22 cellular contexts compared by ENCODE assay signal in the genomic region with DNA sequence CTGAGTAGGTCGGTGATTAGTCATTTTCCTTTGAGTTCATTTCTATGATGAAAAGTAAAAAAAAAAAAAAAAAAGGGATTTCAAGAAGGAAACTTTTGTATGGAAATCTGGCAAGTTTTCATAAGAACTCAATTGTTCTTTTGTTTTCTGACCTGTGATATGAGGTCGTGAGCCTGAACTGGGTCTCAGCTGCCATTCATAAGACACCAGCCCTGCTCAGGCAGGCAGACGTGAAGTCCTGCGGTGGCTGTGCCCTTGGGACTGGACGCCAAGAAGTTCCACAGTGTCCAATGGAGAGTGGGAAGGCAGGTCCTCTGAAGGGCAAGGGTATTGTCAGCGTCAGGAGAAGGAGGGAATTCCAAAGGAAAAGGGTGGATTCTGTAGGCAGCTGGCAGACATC.
DNase-seq lines count a peak whose midpoint lies in the region; ATAC-seq and TF ChIP-seq lines count a peak whose summit lies in the region.
"Had no signal": no experiment of that assay in that cellular context is flagged by ENCODE, and none has a peak within 500 bp of the region (broad histone marks: within the 10 kb centered on the region; RNA-seq: fewer than 3 reads in every experiment).

No MANE protein-coding gene starts in this region.

- no peaks in the 10 kb centered on the region for H3K27me3 ChIP-seq in CD4-positive, CD25-positive, alpha-beta regulatory T cell (ENCODE audit: control insufficient read depth, insufficient read depth, low read length)
- H3K27me3 ChIP-seq in A673 (replicated peaks; ENCODE audit: insufficient read depth, low read depth, low read length, poor library complexity) (no peaks in the 10 kb centered on the region), uterus (no peaks in the 10 kb centered on the region)

- DNase-seq in activated CD4-positive, alpha-beta T cell treated with anti-CD3 and anti-CD28 coated beads for 36 hours, result no peak
- no peak for DNase-seq in activated CD4-positive, alpha-beta T cell treated with anti-CD3 and anti-CD28 coated beads for 1 hour
- DNase-seq in CD4-positive, CD25-positive, alpha-beta regulatory T cell, result no peak
- DNase-seq in activated T-helper 1 cell treated with anti-CD3 and anti-CD28 coated beads, Interleukin-12 subunit alpha, Interleukin-12 subunit beta, Interleukin-2, Interleukin-4 antibody, amounts not matched to agents 30 ng/mL and 10 ng/mL and 1 ng/mL, durations not matched to agents 14 hours and 24 hours and 36 hours (ENCODE audit: low spot score), result no peak
- DNase-seq in naive thymus-derived CD8-positive, alpha-beta T cell, result no peak
- no peak for DNase-seq in A673 (ENCODE audit: low spot score)
- DNase-seq in NCI-H524 treated with DMSO at 0.1 percent for 48 hours (lab: John Stamatoyannopoulos, UW), result no peak
- no peak for DNase-seq in uterus
- DNase-seq: 8988T; activated B cell treated with CpG ODN at 0.5 μM for 24 hours; activated effector memory CD4-positive, alpha-beta T cell treated with anti-CD3 and anti-CD28 coated beads, Interleukin-2, amount 50 U/mL, for 16 hours; AML-193; aorta; Caco-2; central memory CD4-positive, alpha-beta T cell; NCI-H510A treated with DMSO at 0.1 percent for 48 hours; nephron progenitor cell; posterior cingulate gyrus; stimulated activated CD4-positive, alpha-beta T cell treated with anti-CD3 and anti-CD28 coated beads, Interleukin-1b, Interleukin-23, amount 100 ng/mL, for 48 hours; T-helper 9 cell had no signal

- H3K36me3 ChIP-seq in CD4-positive, CD25-positive, alpha-beta regulatory T cell (ENCODE audit: control insufficient read depth, insufficient read depth, low read length), result no peaks in the 10 kb centered on the region
- H3K36me3 ChIP-seq in A673 (ENCODE audit: insufficient read depth, low read length, poor library complexity, severe bottlenecking), result no peaks in the 10 kb centered on the region
- no peaks in the 10 kb centered on the region for H3K36me3 ChIP-seq in uterus

- no peak for ATAC-seq in activated CD4-positive, alpha-beta T cell treated with anti-CD3 and anti-CD28 coated beads for 36 hours
- no peak for ATAC-seq in CD4-positive, CD25-positive, alpha-beta regulatory T cell (ENCODE audit: low read depth in 2 of 2)
- no peak for ATAC-seq in naive thymus-derived CD8-positive, alpha-beta T cell
- ATAC-seq: K562 had no signal

- intact Hi-C loops in activated CD4-positive, alpha-beta T cell treated with anti-CD3 and anti-CD28 coated beads for 36 hours (cut with DNase I, micrococcal nuclease), result loop anchor here in 1 of 2 experiments (5.0 kb wide), 1 partner anchor 56 kb away; no protein-coding TSS in a partner anchor
- intact Hi-C loops in activated T-helper 1 cell treated with anti-CD3 and anti-CD28 coated beads, Interleukin-12 subunit alpha, Interleukin-12 subunit beta, Interleukin-2, Interleukin-4 antibody, amounts not matched to agents 30 ng/mL and 10 ng/mL and 1 ng/mL, durations not matched to agents 14 hours and 24 hours and 36 hours (cut with micrococcal nuclease), result no loop called here
- intact Hi-C loops in A673 (cut with micrococcal nuclease; ENCODE audit: unreplicated experiment), result no loop called here
- intact Hi-C loops in uterus (cut with DNase I; ENCODE audit: low total_unique reads), result no loop called here

- no peaks in the 10 kb centered on the region for H3K36me3 Mint-ChIP-seq in activated CD4-positive, alpha-beta T cell treated with anti-CD3 and anti-CD28 coated beads for 36 hours (ENCODE audit: low read depth)
- no peaks in the 10 kb centered on the region for H3K36me3 Mint-ChIP-seq in CD4-positive, CD25-positive, alpha-beta regulatory T cell
- H3K36me3 Mint-ChIP-seq in activated T-helper 1 cell treated with anti-CD3 and anti-CD28 coated beads, Interleukin-12 subunit alpha, Interleukin-12 subunit beta, Interleukin-2, Interleukin-4 antibody, amounts not matched to agents 30 ng/mL and 10 ng/mL and 1 ng/mL, durations not matched to agents 14 hours and 24 hours and 36 hours (ENCODE audit: low read depth), result peaks cover 8% of the 10 kb centered on the region
- H3K36me3 Mint-ChIP-seq in naive thymus-derived CD8-positive, alpha-beta T cell, result no peaks in the 10 kb centered on the region

- H3K4me3 ChIP-seq in CD4-positive, CD25-positive, alpha-beta regulatory T cell (ENCODE audit: low read depth, low read length), result no peak overlapping the region
- no peak overlapping the region for H3K4me3 ChIP-seq in A673 (ENCODE audit: low read depth, low read length, poor library complexity, severe bottlenecking)
- no peak overlapping the region for H3K4me3 ChIP-seq in uterus
- H3K4me3 ChIP-seq: K562, SK-N-MC had no signal

- no peaks in the 10 kb centered on the region for H3K27me3 Mint-ChIP-seq in activated CD4-positive, alpha-beta T cell treated with anti-CD3 and anti-CD28 coated beads for 36 hours
- H3K27me3 Mint-ChIP-seq in CD4-positive, CD25-positive, alpha-beta regulatory T cell, result peaks cover 4% of the 10 kb centered on the region
- H3K27me3 Mint-ChIP-seq in activated T-helper 1 cell treated with anti-CD3 and anti-CD28 coated beads, Interleukin-12 subunit alpha, Interleukin-12 subunit beta, Interleukin-2, Interleukin-4 antibody, amounts not matched to agents 30 ng/mL and 10 ng/mL and 1 ng/mL, durations not matched to agents 14 hours and 24 hours and 36 hours (ENCODE audit: insufficient read depth), result no peaks in the 10 kb centered on the region
- H3K27me3 Mint-ChIP-seq in naive thymus-derived CD8-positive, alpha-beta T cell, result no peaks in the 10 kb centered on the region
- H3K27me3 Mint-ChIP-seq: activated B cell treated with CpG ODN at 0.5 μM for 24 hours had no signal

- H3K4me3 Mint-ChIP-seq in activated CD4-positive, alpha-beta T cell treated with anti-CD3 and anti-CD28 coated beads for 36 hours, result no peak overlapping the region
- peak overlapping the region in 1 of 4 donors; percentile 80 for H3K4me3 Mint-ChIP-seq in CD4-positive, CD25-positive, alpha-beta regulatory T cell
- no peak overlapping the region for H3K4me3 Mint-ChIP-seq in activated T-helper 1 cell treated with anti-CD3 and anti-CD28 coated beads, Interleukin-12 subunit alpha, Interleukin-12 subunit beta, Interleukin-2, Interleukin-4 antibody, amounts not matched to agents 30 ng/mL and 10 ng/mL and 1 ng/mL, durations not matched to agents 14 hours and 24 hours and 36 hours
- peak overlapping the region in 8 of 10 donors; percentile 36 to 62 (median 52) for H3K4me3 Mint-ChIP-seq in naive thymus-derived CD8-positive, alpha-beta T cell
- H3K4me3 Mint-ChIP-seq: activated B cell treated with CpG ODN at 0.5 μM for 24 hours, nephron progenitor cell had no signal

- TF ChIP-seq CTCF in A673 (conservative IDR thresholded peaks at IDR 0.05; ENCODE audit: low read depth, low read length) (no peak), uterus (IDR thresholded peaks at IDR 0.05) (no peak)

- no TSS peak for BruUV-seq in A673 (replicated peaks; lab: Mats Ljungman, UMichigan)

- POLR2A ChIA-PET in activated CD4-positive, alpha-beta T cell treated with anti-CD3 and anti-CD28 coated beads for 36 hours (lab: Charles Lee), result no interaction called here
- POLR2A ChIA-PET in naive thymus-derived CD8-positive, alpha-beta T cell (lab: Charles Lee), result interaction anchor here (0.6 to 2.7 kb wide), 15 partner anchors 9 to 232 kb away, joined by 3 to 18 read pairs (median 5); no protein-coding TSS in a partner anchor
- POLR2A ChIA-PET in A673 (lab: Charles Lee; ENCODE audit: low non-redundant PET), result no interaction called here

- H3K9me3 Mint-ChIP-seq in activated CD4-positive, alpha-beta T cell treated with anti-CD3 and anti-CD28 coated beads for 36 hours (ENCODE audit: low read depth), result no peaks in the 10 kb centered on the region
- no peaks in the 10 kb centered on the region for H3K9me3 Mint-ChIP-seq in CD4-positive, CD25-positive, alpha-beta regulatory T cell
- H3K9me3 Mint-ChIP-seq in activated T-helper 1 cell treated with anti-CD3 and anti-CD28 coated beads, Interleukin-12 subunit alpha, Interleukin-12 subunit beta, Interleukin-2, Interleukin-4 antibody, amounts not matched to agents 30 ng/mL and 10 ng/mL and 1 ng/mL, durations not matched to agents 14 hours and 24 hours and 36 hours, result peaks cover 5% of the 10 kb centered on the region
- H3K9me3 Mint-ChIP-seq in naive thymus-derived CD8-positive, alpha-beta T cell, result peaks cover 0 to 2% (median 0%) of the 10 kb centered on the region in 9 donors

- peak overlapping the region; percentile 38 for H3K27ac Mint-ChIP-seq in activated CD4-positive, alpha-beta T cell treated with anti-CD3 and anti-CD28 coated beads for 36 hours
- H3K27ac Mint-ChIP-seq in CD4-positive, CD25-positive, alpha-beta regulatory T cell, result peak overlapping the region; percentile 43 to 86 (median 80)
- H3K27ac Mint-ChIP-seq in activated T-helper 1 cell treated with anti-CD3 and anti-CD28 coated beads, Interleukin-12 subunit alpha, Interleukin-12 subunit beta, Interleukin-2, Interleukin-4 antibody, amounts not matched to agents 30 ng/mL and 10 ng/mL and 1 ng/mL, durations not matched to agents 14 hours and 24 hours and 36 hours, result peak overlapping the region; percentile 29
- peak overlapping the region in 9 of 10 donors; percentile 20 to 96 (median 93) for H3K27ac Mint-ChIP-seq in naive thymus-derived CD8-positive, alpha-beta T cell
- H3K27ac Mint-ChIP-seq: activated B cell treated with CpG ODN at 0.5 μM for 24 hours, nephron progenitor cell had no signal

- H3K9me3 ChIP-seq in CD4-positive, CD25-positive, alpha-beta regulatory T cell (ENCODE audit: control insufficient read depth in 2 of 2, low read length in 2 of 2), result no peaks in the 10 kb centered on the region
- H3K9me3 ChIP-seq in A673 (ENCODE audit: low read depth, low read length, poor library complexity, severe bottlenecking) (peaks cover 1% of the 10 kb centered on the region), uterus (no peaks in the 10 kb centered on the region)

- TF ChIP-seq POLR2A in uterus (IDR thresholded peaks at IDR 0.05), result no peak

- H3K4me1 Mint-ChIP-seq in activated CD4-positive, alpha-beta T cell treated with anti-CD3 and anti-CD28 coated beads for 36 hours, result peaks cover 60% of the 10 kb centered on the region
- peaks cover 14 to 67% (median 53%) of the 10 kb centered on the region in 4 donors for H3K4me1 Mint-ChIP-seq in CD4-positive, CD25-positive, alpha-beta regulatory T cell
- H3K4me1 Mint-ChIP-seq in activated T-helper 1 cell treated with anti-CD3 and anti-CD28 coated beads, Interleukin-12 subunit alpha, Interleukin-12 subunit beta, Interleukin-2, Interleukin-4 antibody, amounts not matched to agents 30 ng/mL and 10 ng/mL and 1 ng/mL, durations not matched to agents 14 hours and 24 hours and 36 hours (ENCODE audit: low read depth), result peaks cover 44% of the 10 kb centered on the region
- H3K4me1 Mint-ChIP-seq in naive thymus-derived CD8-positive, alpha-beta T cell, result peaks cover 39 to 78% (median 69%) of the 10 kb centered on the region in 4 donors
- H3K4me1 Mint-ChIP-seq: activated B cell treated with CpG ODN at 0.5 μM for 24 hours had no signal

- H3K27ac ChIP-seq in CD4-positive, CD25-positive, alpha-beta regulatory T cell (ENCODE audit: insufficient read depth, low read length, poor library complexity, severe bottlenecking), result peak overlapping the region; percentile 49
- no peak overlapping the region for H3K27ac ChIP-seq in A673 (ENCODE audit: low read depth, low read length, poor library complexity, severe bottlenecking)
- H3K27ac ChIP-seq in uterus, result no peak overlapping the region
- H3K27ac ChIP-seq: SK-N-MC had no signal

- peaks cover 54% of the 10 kb centered on the region for H3K4me1 ChIP-seq in CD4-positive, CD25-positive, alpha-beta regulatory T cell (ENCODE audit: control insufficient read depth, insufficient read depth, low read length, poor library complexity, severe bottlenecking)
- H3K4me1 ChIP-seq in A673 (ENCODE audit: insufficient read depth, low read length, poor library complexity, severe bottlenecking) (no peaks in the 10 kb centered on the region), uterus (no peaks in the 10 kb centered on the region)
- H3K4me1 ChIP-seq: Caco-2 had no signal

- CTCF ChIA-PET in activated CD4-positive, alpha-beta T cell treated with anti-CD3 and anti-CD28 coated beads for 36 hours (lab: Charles Lee), result interaction anchor here (0.5 to 0.6 kb wide), 2 partner anchors 11 to 390 kb away, joined by 3 read pairs; no protein-coding TSS in a partner anchor
- CTCF ChIA-PET in A673 (lab: Charles Lee), result no interaction called here

Comparison
In these comparisons a context has a peak if more than half of its experiments do, and no peak if none do; other contexts are left out.
1. H3K27ac Mint-ChIP-seq: peak in every context shown above with its lines; median percentile 93 in naive thymus-derived CD8-positive, alpha-beta T cell; 80 in CD4-positive, CD25-positive, alpha-beta regulatory T cell; 38 in activated CD4-positive, alpha-beta T cell treated with anti-CD3 and anti-CD28 coated beads for 36 hours; 29 in activated T-helper 1 cell treated with anti-CD3 and anti-CD28 coated beads, Interleukin-12 subunit alpha, Interleukin-12 subunit beta, Interleukin-2, Interleukin-4 antibody, amounts not matched to agents 30 ng/mL and 10 ng/mL and 1 ng/mL, durations not matched to agents 14 hours and 24 hours and 36 hours.
2. H3K4me3 Mint-ChIP-seq: peak in naive thymus-derived CD8-positive, alpha-beta T cell (8 of 10); none in activated CD4-positive, alpha-beta T cell treated with anti-CD3 and anti-CD28 coated beads for 36 hours (single experiment) and activated T-helper 1 cell treated with anti-CD3 and anti-CD28 coated beads, Interleukin-12 subunit alpha, Interleukin-12 subunit beta, Interleukin-2, Interleukin-4 antibody, amounts not matched to agents 30 ng/mL and 10 ng/mL and 1 ng/mL, durations not matched to agents 14 hours and 24 hours and 36 hours (single experiment).